Comparison of ENCODE assay signal across 13 cellular contexts in genomic region chr21:29258626-29259335, GRCh38. TPM values are rescaled to one million over a fixed set of nuclear protein-coding genes. Genes with fewer than 3 reads are reported as not detected.
DNase-seq lines count a peak whose midpoint lies in the region; ATAC-seq and TF ChIP-seq lines count a peak whose summit lies in the region.
"Had no signal": no experiment of that assay in that cellular context is flagged by ENCODE, and none has a peak within 500 bp of the region (broad histone marks: within the 10 kb centered on the region; RNA-seq: fewer than 3 reads in every experiment).

No MANE protein-coding gene starts in this region.

- peak overlapping the region; percentile 48 for H3K9ac ChIP-seq in mesenchymal stem cell (ENCODE audit: low read length)
- no peak overlapping the region for H3K9ac ChIP-seq in endodermal cell (ENCODE audit: extremely low read depth, low read length, poor library complexity, severe bottlenecking)
- H3K9ac ChIP-seq: parathyroid adenoma had no signal

- H2AK5ac ChIP-seq in mesenchymal stem cell (ENCODE audit: low read length, severe bottlenecking) = no peak overlapping the region

- H3K27me3 Mint-ChIP-seq in chondrocyte (ENCODE audit: low read depth) = no peaks in the 10 kb centered on the region
- peaks cover 0 to 26% (median 7%) of the 10 kb centered on the region in 5 donors for H3K27me3 Mint-ChIP-seq in naive thymus-derived CD4-positive, alpha-beta T cell
- H3K27me3 Mint-ChIP-seq in endodermal cell (ENCODE audit: insufficient read depth) = peaks cover under 1% of the 10 kb centered on the region

- intact Hi-C loops in naive thymus-derived CD4-positive, alpha-beta T cell (cut with micrococcal nuclease) = no loop called here

- H3K4me1 ChIP-seq in mesenchymal stem cell (ENCODE audit: control insufficient read depth, insufficient read depth, low read depth, low read length) = peaks cover 4% of the 10 kb centered on the region
- H3K4me1 ChIP-seq in naive thymus-derived CD4-positive, alpha-beta T cell (ENCODE audit: control insufficient read depth in 2 of 2, insufficient read depth in 2 of 2, low read length in 2 of 2) = no peaks in the 10 kb centered on the region
- H3K4me1 ChIP-seq in endodermal cell (ENCODE audit: control insufficient read depth, insufficient read depth, low read length) = no peaks in the 10 kb centered on the region
- H3K4me1 ChIP-seq: parathyroid adenoma had no signal

- H4K8ac ChIP-seq in mesenchymal stem cell (ENCODE audit: low read length) = no peak overlapping the region

- ATAC-seq in naive thymus-derived CD4-positive, alpha-beta T cell = no peak
- ATAC-seq: effector memory CD8-positive, alpha-beta T cell had no signal

- H3K27ac ChIP-seq in mesenchymal stem cell (ENCODE audit: low read length, poor library complexity, severe bottlenecking) = peak overlapping the region; percentile 75
- H3K27ac ChIP-seq in naive thymus-derived CD4-positive, alpha-beta T cell (ENCODE audit: low read depth, low read length) = no peak overlapping the region
- no peak overlapping the region for H3K27ac ChIP-seq in endodermal cell (ENCODE audit: low read depth, low read length)
- H3K27ac ChIP-seq: parathyroid adenoma had no signal

- no peaks in the 10 kb centered on the region for H3K36me3 ChIP-seq in mesenchymal stem cell (ENCODE audit: control insufficient read depth in 1 of 2, insufficient read depth in 2 of 2, low read depth in 1 of 2, low read length in 2 of 2)
- no peaks in the 10 kb centered on the region for H3K36me3 ChIP-seq in naive thymus-derived CD4-positive, alpha-beta T cell (ENCODE audit: control insufficient read depth in 2 of 3, insufficient read depth in 3 of 3, low read length in 3 of 3)
- no peaks in the 10 kb centered on the region for H3K36me3 ChIP-seq in endodermal cell (ENCODE audit: control insufficient read depth, insufficient read depth, low read length)

- no peak overlapping the region for H3K4me3 ChIP-seq in AG10803 (ENCODE audit: low read length)
- H3K4me3 ChIP-seq in mesenchymal stem cell (ENCODE audit: insufficient read depth in 1 of 2, low read depth in 1 of 2, low read length in 2 of 2) = peak overlapping the region in 1 of 2 experiments; percentile 35
- H3K4me3 ChIP-seq in naive thymus-derived CD4-positive, alpha-beta T cell (ENCODE audit: low read length) = no peak overlapping the region
- H3K4me3 ChIP-seq in endodermal cell (ENCODE audit: low read length) = no peak overlapping the region

- H3K23ac ChIP-seq in mesenchymal stem cell (ENCODE audit: low read length in 2 of 2) = no peak overlapping the region

- WGBS in mesenchymal stem cell = 20% methylated on average over 3 of the region's 5 CpGs
- WGBS in endodermal cell (ENCODE audit: insufficient coverage in 1 of 2, insufficient read length in 1 of 2), 2 experiments = 91 to 100% methylated on average over 2 to 5 of the region's 5 CpGs

- H3K14ac ChIP-seq in mesenchymal stem cell (ENCODE audit: low read length in 2 of 2) = no peak overlapping the region

- H3K9me3 Mint-ChIP-seq in chondrocyte (ENCODE audit: low read depth) (peaks cover 9% of the 10 kb centered on the region), endodermal cell (peaks cover 17% of the 10 kb centered on the region)
- peaks cover 4 to 23% (median 10%) of the 10 kb centered on the region in 11 donors for H3K9me3 Mint-ChIP-seq in naive thymus-derived CD4-positive, alpha-beta T cell

- no peaks in the 10 kb centered on the region for H3K79me1 ChIP-seq in mesenchymal stem cell (replicated peaks; ENCODE audit: low read length, poor library complexity, severe bottlenecking)

- no peak overlapping the region for H4K91ac ChIP-seq in mesenchymal stem cell (ENCODE audit: low read length)

- no peak overlapping the region for H2BK15ac ChIP-seq in mesenchymal stem cell (ENCODE audit: low read depth, poor library complexity, severe bottlenecking)

- no peaks in the 10 kb centered on the region for H3K27me3 ChIP-seq in mesenchymal stem cell (ENCODE audit: control insufficient read depth in 1 of 2, insufficient read depth in 1 of 2, low read length in 2 of 2)
- no peaks in the 10 kb centered on the region for H3K27me3 ChIP-seq in naive thymus-derived CD4-positive, alpha-beta T cell (ENCODE audit: control insufficient read depth in 2 of 2, insufficient read depth in 2 of 2, low read length in 2 of 2)
- no peaks in the 10 kb centered on the region for H3K27me3 ChIP-seq in endodermal cell (ENCODE audit: control insufficient read depth, insufficient read depth, low read length, poor library complexity, severe bottlenecking)

- no peak overlapping the region for H2BK5ac ChIP-seq in mesenchymal stem cell (ENCODE audit: low read depth, low read length, poor library complexity, severe bottlenecking)

- H3K36me3 Mint-ChIP-seq in chondrocyte (ENCODE audit: low read depth) = peaks cover 5% of the 10 kb centered on the region
- H3K36me3 Mint-ChIP-seq in naive thymus-derived CD4-positive, alpha-beta T cell = peaks cover 0 to 8% (median 3%) of the 10 kb centered on the region in 5 donors
- H3K36me3 Mint-ChIP-seq in endodermal cell (ENCODE audit: low read depth) = peaks cover 4% of the 10 kb centered on the region

- peak overlapping the region; percentile 31 for H3K4me2 ChIP-seq in mesenchymal stem cell (ENCODE audit: low read length, poor library complexity, severe bottlenecking)

- H3K18ac ChIP-seq in mesenchymal stem cell (ENCODE audit: low read depth in 1 of 2, low read length in 2 of 2) = no peak overlapping the region

- H3K4me1 Mint-ChIP-seq in chondrocyte (ENCODE audit: low read depth) = peaks cover 25% of the 10 kb centered on the region
- no peaks in the 10 kb centered on the region for H3K4me1 Mint-ChIP-seq in naive thymus-derived CD4-positive, alpha-beta T cell
- no peaks in the 10 kb centered on the region for H3K4me1 Mint-ChIP-seq in endodermal cell
- H3K4me1 Mint-ChIP-seq: CD8-positive, alpha-beta memory T cell had no signal

- H3K9me3 ChIP-seq in mesenchymal stem cell (ENCODE audit: control insufficient read depth, low read length) (peaks cover 13% of the 10 kb centered on the region), endodermal cell (ENCODE audit: control insufficient read depth, low read length) (peaks cover 8% of the 10 kb centered on the region)
- H3K9me3 ChIP-seq in naive thymus-derived CD4-positive, alpha-beta T cell (ENCODE audit: control insufficient read depth in 2 of 3, low read length in 3 of 3) = no peaks in the 10 kb centered on the region

- DNase-seq in AG10803 (ENCODE audit: low read depth) (peak; percentile 90), LoVo (ENCODE audit: low spot score) (peak; percentile 15), chondrocyte (ENCODE audit: low spot score) (no peak), mesenchymal stem cell (peak; percentile 70), NCI-H1694 (lab: John Stamatoyannopoulos, UW) (no peak), endodermal cell (no peak), SK-N-DZ (ENCODE audit: low spot score) (no peak)
- no peak for DNase-seq in naive thymus-derived CD4-positive, alpha-beta T cell
- DNase-seq: activated T-cell treated with anti-CD3 and anti-CD28 coated beads, Interleukin-2, amount 50 U/mL, for 48 hours; CD8-positive, alpha-beta memory T cell; effector memory CD8-positive, alpha-beta T cell; NCI-H1048 had no signal

- no peak overlapping the region for H2BK12ac ChIP-seq in mesenchymal stem cell (ENCODE audit: low read length in 2 of 2)

- CTCF ChIA-PET in naive thymus-derived CD4-positive, alpha-beta T cell (lab: Charles Lee) = no interaction called here

- POLR2A ChIA-PET in naive thymus-derived CD4-positive, alpha-beta T cell (lab: Charles Lee) = no interaction called here

- peak overlapping the region; percentile 43 for H3K27ac Mint-ChIP-seq in chondrocyte (ENCODE audit: unreplicated experiment)
- H3K27ac Mint-ChIP-seq in naive thymus-derived CD4-positive, alpha-beta T cell = no peak overlapping the region
- H3K27ac Mint-ChIP-seq in endodermal cell = no peak overlapping the region
- H3K27ac Mint-ChIP-seq: CD8-positive, alpha-beta memory T cell; effector memory CD8-positive, alpha-beta T cell had no signal

- H2AFZ ChIP-seq in mesenchymal stem cell (ENCODE audit: low read depth, low read length) = no peak overlapping the region
- H2AFZ ChIP-seq: parathyroid adenoma had no signal

- TF ChIP-seq CTCF in AG10803 (conservative IDR thresholded peaks at IDR 0.05; ENCODE audit: low read length) (no peak), chondrocyte (IDR thresholded peaks at IDR 0.05) (no peak), endodermal cell (conservative IDR thresholded peaks at IDR 0.05) (no peak)

- H3K4ac ChIP-seq in mesenchymal stem cell (ENCODE audit: low read depth in 1 of 2, low read length in 2 of 2) = no peak overlapping the region

- H3K4me3 Mint-ChIP-seq in chondrocyte (ENCODE audit: unreplicated experiment) = no peak overlapping the region
- no peak overlapping the region for H3K4me3 Mint-ChIP-seq in naive thymus-derived CD4-positive, alpha-beta T cell
- no peak overlapping the region for H3K4me3 Mint-ChIP-seq in endodermal cell
- H3K4me3 Mint-ChIP-seq: CD8-positive, alpha-beta memory T cell; effector memory CD8-positive, alpha-beta T cell had no signal

- H2BK120ac ChIP-seq in mesenchymal stem cell (ENCODE audit: low read depth, low read length) = no peak overlapping the region

RNA-seq across cellular contexts. Expression of gene BACH1, which starts 39.9 kb away (rescaled TPM):
- total RNA-seq in chondrocyte (85.4 to 123 TPM (median 120 TPM) in 3 replicates), endodermal cell (10 to 100 TPM; 61.3 to 64.9 TPM)
- 34.9 TPM for polyA plus RNA-seq in mesenchymal stem cell (2013, experiment 1 of 2)
- polyA plus RNA-seq in mesenchymal stem cell (2013, experiment 2 of 2) = 36.8 TPM
- 10 to 100 TPM; 26.0 to 95.6 (median 45.5) TPM for total RNA-seq in naive thymus-derived CD4-positive, alpha-beta T cell
- polyA plus RNA-seq in naive thymus-derived CD4-positive, alpha-beta T cell = 10 to 100 TPM; 22.6 to 28.4 TPM
- polyA plus RNA-seq in endodermal cell (2013, experiment 1 of 2) = 29.5 TPM
- 28.6 TPM for polyA plus RNA-seq in endodermal cell (2013, experiment 2 of 2)
- 21.6 and 23.2 TPM in 2 replicates for polyA plus RNA-seq in SK-N-DZ (2014; cell fraction: cytosol; rRNA removed)
- 8.3 and 13.4 TPM in 2 replicates for polyA plus RNA-seq in SK-N-DZ (2014; cell fraction: nucleus; rRNA removed)

Comparison
In these comparisons a context has a peak if more than half of its experiments do, and no peak if none do; other contexts are left out.
1. DNase-seq: peak in AG10803 (single experiment), LoVo (single experiment) and mesenchymal stem cell (single experiment); none in chondrocyte (single experiment), NCI-H1694 (single experiment), naive thymus-derived CD4-positive, alpha-beta T cell (0 of 9), endodermal cell (single experiment) and SK-N-DZ (single experiment).